9 cellular contexts compared by ENCODE assay signal in the genomic region with DNA sequence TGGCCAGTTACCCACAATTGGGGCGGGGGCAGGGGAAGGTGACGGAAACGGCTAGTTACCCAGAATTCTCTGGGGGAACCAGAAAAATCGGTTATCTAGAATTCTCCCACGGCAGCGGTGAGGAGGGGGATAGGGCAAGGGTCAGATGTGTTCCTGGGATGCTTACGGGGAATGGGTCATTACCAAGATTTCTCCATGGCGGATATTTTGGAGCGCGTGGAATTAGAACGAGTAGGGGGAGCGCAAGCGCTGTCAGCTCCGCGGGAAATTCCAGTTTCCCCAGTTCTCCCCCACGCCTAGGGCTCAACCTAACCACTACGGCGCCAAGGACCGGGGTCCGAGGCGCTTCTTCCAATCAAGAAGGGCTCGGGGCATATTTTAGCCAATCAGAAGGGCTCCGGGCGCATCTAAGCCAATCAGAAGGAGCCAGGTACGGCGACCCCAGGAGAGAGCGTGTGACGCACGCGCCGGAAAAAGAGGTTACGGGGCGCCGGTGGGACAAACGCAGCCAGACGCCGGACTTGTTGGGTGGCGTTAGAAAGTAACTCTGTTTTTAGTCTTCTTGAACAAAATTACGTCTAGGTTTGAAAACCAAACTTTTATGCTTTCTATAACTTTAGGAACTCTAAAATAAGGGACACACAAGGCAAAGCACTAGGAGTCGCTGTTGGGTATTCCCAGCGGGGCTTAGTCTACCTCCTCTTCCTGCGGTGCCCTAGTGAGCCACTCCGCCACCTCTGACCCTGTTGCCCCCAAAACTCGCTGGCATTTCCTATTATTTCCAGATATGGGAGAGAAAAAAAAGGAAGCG. TPM values are rescaled to one million over a fixed set of nuclear protein-coding genes. Genes with fewer than 3 reads are reported as not detected.
DNase-seq lines count a peak whose midpoint lies in the region; ATAC-seq, FAIRE-seq and TF ChIP-seq lines count a peak whose summit lies in the region.
"Had no signal": no experiment of that assay in that cellular context is flagged by ENCODE, and none has a peak within 500 bp of the region (broad histone marks: within the 10 kb centered on the region; RNA-seq: fewer than 3 reads in every experiment).

TSS of gene PAN2 (minus strand) at position 322 of the 811 bp plus-strand sequence. CDS start 906 bp downstream, outside the sequence.

- CTCF ChIA-PET in AG04450 (lab: Charles Lee), result interaction anchor here (0.6 to 2.7 kb wide), 6 partner anchors 12 to 239 kb away, joined by 3 to 12 read pairs (median 5); no protein-coding TSS in a partner anchor

- H3K36me3 ChIP-seq in breast epithelium (no peaks in the 10 kb centered on the region), small intestine (ENCODE audit: control insufficient read depth in 2 of 2, insufficient read depth in 2 of 2, low read length in 2 of 2) (no peaks in the 10 kb centered on the region)

- H3K4me1 ChIP-seq in breast epithelium (no peaks in the 10 kb centered on the region), small intestine (ENCODE audit: control insufficient read depth in 2 of 2, insufficient read depth in 1 of 2, low read depth in 1 of 2, low read length in 1 of 2) (peaks cover 0 to 2% of the 10 kb centered on the region in 2 donors)

- DNase-seq in AG04450 (ENCODE audit: low read depth, low spot score) (peak; percentile 90), NCI-H2196 treated with DMSO at 0.1 percent for 48 hours (lab: John Stamatoyannopoulos, UW; ENCODE audit: unreplicated experiment) (peak; percentile 95), breast epithelium (ENCODE audit: low spot score in 2 of 2) (peak; percentile 95 to 98), iPS-NIHi11 (ENCODE audit: low spot score) (peak; percentile 100), small intestine (peak; percentile 98)

- TF ChIP-seq CTCF in AG04450 (IDR thresholded peaks at IDR 0.05; ENCODE audit: low read depth, low read length) (peak; percentile 84), VCaP (conservative IDR thresholded peaks at IDR 0.05) (peak; percentile 76), breast epithelium (IDR thresholded peaks at IDR 0.05) (peak; percentile 28 to 71 (median 65))

- H3K27ac ChIP-seq in AG04450 (ENCODE audit: low read depth, low read length), result peak within 1 kb of the TSS; percentile 91
- H3K27ac ChIP-seq in VCaP, result peak within 1 kb of the TSS; percentile 96
- peak within 1 kb of the TSS; percentile 91 to 97 for H3K27ac ChIP-seq in breast epithelium
- peak within 1 kb of the TSS; percentile 80 to 93 for H3K27ac ChIP-seq in small intestine (ENCODE audit: low read depth in 1 of 2, low read length in 1 of 2)

- ATAC-seq in GM18873 (IDR thresholded peaks at IDR 0.05; ENCODE audit: low FRiP score, unreplicated experiment) (peak; percentile 88), HG03139 (IDR thresholded peaks at IDR 0.05; ENCODE audit: unreplicated experiment) (peak; percentile 90)

- H3K9me3 ChIP-seq in AG04450 (ENCODE audit: control insufficient read depth, insufficient read depth, low read length) (no peaks in the 10 kb centered on the region), breast epithelium (no peaks in the 10 kb centered on the region), small intestine (ENCODE audit: control insufficient read depth, low read depth) (no peaks in the 10 kb centered on the region)

- POLR2A ChIA-PET in AG04450 (lab: Yijun Ruan, JAX), result interaction anchor here (1.0 to 2.1 kb wide), 3 partner anchors 18 to 116 kb away, joined by 5 to 13 read pairs (median 7); partner anchors contain the start of genes CNPY2, STAT2 and TIMELESS

- peak; percentile 79 for TF ChIP-seq POLR2A in breast epithelium (IDR thresholded peaks at IDR 0.05)

- 0 to 1% (median 0%) methylated on average over 45 of the region's 45 CpGs for WGBS in small intestine, 3 donors

- no peaks in the 10 kb centered on the region for H3K27me3 ChIP-seq in AG04450 (ENCODE audit: control insufficient read depth, insufficient read depth, low read length)
- H3K27me3 ChIP-seq in breast epithelium, result no peaks in the 10 kb centered on the region
- H3K27me3 ChIP-seq in small intestine (ENCODE audit: control insufficient read depth in 2 of 2, insufficient read depth in 2 of 2, low read length in 2 of 2), result no peaks in the 10 kb centered on the region

- H3K4me3 ChIP-seq in AG04450 (ENCODE audit: low read depth, low read length), result peak within 1 kb of the TSS; percentile 67
- H3K4me3 ChIP-seq in breast epithelium, result peak within 1 kb of the TSS; percentile 50 to 65 (median 60)
- peak within 1 kb of the TSS; percentile 57 to 60 for H3K4me3 ChIP-seq in small intestine (ENCODE audit: low read depth in 1 of 2, low read length in 2 of 2)

- no peak for FAIRE-seq in small intestine (lab: Jason Lieb, UNC)
- FAIRE-seq: colon had no signal

- intact Hi-C loops in breast epithelium (cut with DNase I; ENCODE audit: low total_unique reads), result no loop called here

RNA-seq across cellular contexts. Expression of gene PAN2, which starts in this region (rescaled TPM):
- 18.5 and 22.2 TPM in 2 replicates for polyA plus RNA-seq in AG04450 (2011; rRNA removed)
- 10.0 and 13.9 TPM in 2 replicates for polyA minus RNA-seq in AG04450 (2011; rRNA and poly(A)+ RNA removed)
- 10 to 100 TPM; 44.3 to 84.4 (median 54.1) TPM for total RNA-seq in breast epithelium
- 10 to 100 TPM; 20.8 to 41.4 (median 20.8) TPM for polyA plus RNA-seq in small intestine

Comparison
In these comparisons a context has a peak if more than half of its experiments do, and no peak if none do; other contexts are left out.
1. Peak in every context shown above with its lines: DNase-seq, ATAC-seq, H3K4me3 ChIP-seq and H3K27ac ChIP-seq.